ENCODE assay signal across 24 cellular contexts in the genomic region with DNA sequence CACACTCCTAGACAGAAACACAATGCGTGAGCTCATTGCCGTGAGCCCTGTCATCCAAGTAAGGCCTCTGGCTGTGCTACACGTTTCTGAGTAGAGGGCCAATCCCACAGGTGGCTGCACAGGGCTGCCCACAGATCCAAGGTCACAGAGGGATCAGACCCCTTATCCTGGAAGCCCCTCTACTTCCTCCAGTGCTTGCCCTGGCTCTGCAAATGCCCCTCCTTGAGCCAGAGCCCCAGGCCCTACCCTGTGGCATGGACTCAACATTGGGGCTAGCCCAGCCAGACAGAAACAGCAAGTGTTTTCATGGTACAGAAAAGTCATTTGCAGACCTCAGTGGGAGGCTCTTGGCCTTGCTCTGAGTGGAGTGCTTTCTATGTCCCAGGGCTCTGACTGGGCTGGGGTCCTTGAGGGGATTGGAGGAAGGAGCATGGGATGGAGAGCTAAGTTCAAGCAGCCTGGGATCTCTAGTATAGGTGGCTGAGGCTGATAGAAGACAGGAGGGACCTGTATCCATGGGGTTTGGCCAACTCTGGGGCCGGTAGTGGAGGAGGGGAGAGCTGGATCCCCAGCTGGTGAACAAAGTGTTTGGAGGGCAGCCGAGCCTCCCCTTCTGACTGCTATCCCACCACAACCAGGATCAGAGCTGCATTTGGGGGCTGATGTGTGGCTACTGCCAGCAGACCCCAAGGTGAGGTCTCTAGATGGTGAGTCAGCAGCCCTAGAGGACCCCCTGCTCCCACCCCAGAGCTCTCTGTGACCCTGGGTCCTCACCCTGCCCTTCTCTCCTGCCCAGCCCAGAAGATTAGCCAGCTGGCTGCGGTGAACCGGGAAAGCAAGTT. TPM values are rescaled to one million over a fixed set of nuclear protein-coding genes. Genes with fewer than 3 reads are reported as not detected.
DNase-seq lines count a peak whose midpoint lies in the region; TF ChIP-seq lines count a peak whose summit lies in the region.
"Had no signal": no experiment of that assay in that cellular context is flagged by ENCODE, and none has a peak within 500 bp of the region (broad histone marks: within the 10 kb centered on the region; RNA-seq: fewer than 3 reads in every experiment).

No MANE protein-coding gene starts in this region.

- TF ChIP-seq POLR2A in esophagus muscularis mucosa (IDR thresholded peaks at IDR 0.05; ENCODE audit: low read depth) (no peak), transverse colon (IDR thresholded peaks at IDR 0.05) (no peak)

- no peak overlapping the region for H3K4me3 Mint-ChIP-seq in T-helper 2 cell treated with Interferon-gamma antibody and Interleukin-4, amounts not matched to agents 5 μg/mL and 100 μg/mL, for 36 hours
- H3K4me3 Mint-ChIP-seq: activated naive CD8-positive, alpha-beta T cell treated with anti-CD3 and anti-CD28 coated beads, Interleukin-2, amount 10 ng/mL, durations not matched to agents 7 days and 5 days; activated T-helper 17 cell treated with anti-CD3 and anti-CD28 coated beads, Interleukin-2, amount 50 U/mL, for 72 hours; T-helper 17 cell had no signal

- intact Hi-C loops in esophagus muscularis mucosa (cut with DNase I) (no loop called here), posterior vena cava (cut with DNase I) (no loop called here), transverse colon (cut with DNase I; ENCODE audit: low total_unique reads) (no loop called here)

- H3K36me3 ChIP-seq in esophagus muscularis mucosa = peaks cover 0 to 48% (median 41%) of the 10 kb centered on the region in 4 donors
- no peaks in the 10 kb centered on the region for H3K36me3 ChIP-seq in transverse colon
- H3K36me3 ChIP-seq: BE2C, cardiac muscle cell, pancreas, SJCRH30 had no signal

- peak overlapping the region; percentile 26 for H3K27ac Mint-ChIP-seq in T-helper 2 cell treated with Interferon-gamma antibody and Interleukin-4, amounts not matched to agents 5 μg/mL and 100 μg/mL, for 36 hours
- H3K27ac Mint-ChIP-seq: activated naive CD8-positive, alpha-beta T cell treated with anti-CD3 and anti-CD28 coated beads, Interleukin-2, amount 10 ng/mL, durations not matched to agents 7 days and 5 days; activated T-helper 17 cell treated with anti-CD3 and anti-CD28 coated beads, Interleukin-2, amount 50 U/mL, for 72 hours; T-helper 17 cell had no signal

- H3K4me1 Mint-ChIP-seq in T-helper 2 cell treated with Interferon-gamma antibody and Interleukin-4, amounts not matched to agents 5 μg/mL and 100 μg/mL, for 36 hours (ENCODE audit: low read depth) = peaks cover 4% of the 10 kb centered on the region

- TF ChIP-seq EP300 in esophagus muscularis mucosa (IDR thresholded peaks at IDR 0.05) (no peak), transverse colon (IDR thresholded peaks at IDR 0.05; ENCODE audit: low read depth) (no peak)

- no peaks in the 10 kb centered on the region for H3K9me3 Mint-ChIP-seq in T-helper 2 cell treated with Interferon-gamma antibody and Interleukin-4, amounts not matched to agents 5 μg/mL and 100 μg/mL, for 36 hours
- H3K9me3 Mint-ChIP-seq: activated naive CD8-positive, alpha-beta T cell treated with anti-CD3 and anti-CD28 coated beads, Interleukin-2, amount 10 ng/mL, durations not matched to agents 7 days and 5 days; activated T-helper 17 cell treated with anti-CD3 and anti-CD28 coated beads, Interleukin-2, amount 50 U/mL, for 72 hours had no signal

- TF ChIP-seq CTCF in esophagus muscularis mucosa (IDR thresholded peaks at IDR 0.05) (no peak), transverse colon (IDR thresholded peaks at IDR 0.05) (no peak)

- H3K27ac ChIP-seq in esophagus muscularis mucosa (replicated peaks in 1 of 4) (peak overlapping the region; percentile 51 to 68 (median 54)), transverse colon (peak overlapping the region; percentile 25 to 62 (median 58))
- H3K27ac ChIP-seq: 22Rv1, cardiac muscle cell, pancreas, SJCRH30 had no signal

- H3K4me3 ChIP-seq in esophagus muscularis mucosa (no peak overlapping the region), transverse colon (no peak overlapping the region)
- H3K4me3 ChIP-seq: cardiac muscle cell, pancreas, SJCRH30 had no signal

- in situ Hi-C loops in transverse colon (cut with MboI; ENCODE audit: low pct_ligation_motif_present in 1 of 4, low pct_unique_long_range_greater_than_20kb in 1 of 4, low sequenced_read_pairs in 3 of 4) = no loop called here

- H3K27me3 Mint-ChIP-seq in T-helper 2 cell treated with Interferon-gamma antibody and Interleukin-4, amounts not matched to agents 5 μg/mL and 100 μg/mL, for 36 hours (ENCODE audit: low read depth) = no peaks in the 10 kb centered on the region
- H3K27me3 Mint-ChIP-seq: activated naive CD8-positive, alpha-beta T cell treated with anti-CD3 and anti-CD28 coated beads, Interleukin-2, amount 10 ng/mL, durations not matched to agents 7 days and 5 days; activated T-helper 17 cell treated with anti-CD3 and anti-CD28 coated beads, Interleukin-2, amount 50 U/mL, for 72 hours; T-helper 17 cell had no signal

- H3K9me3 ChIP-seq in esophagus muscularis mucosa = no peaks in the 10 kb centered on the region
- no peaks in the 10 kb centered on the region for H3K9me3 ChIP-seq in transverse colon
- H3K9me3 ChIP-seq: BE2C, Caco-2, pancreas, SJCRH30 had no signal

- H3K27me3 ChIP-seq in esophagus muscularis mucosa = no peaks in the 10 kb centered on the region
- H3K27me3 ChIP-seq in transverse colon = no peaks in the 10 kb centered on the region
- H3K27me3 ChIP-seq: BE2C, cardiac muscle cell, pancreas, SJCRH30 had no signal

- WGBS in esophagus muscularis mucosa = 83% methylated on average over 6 of the region's 7 CpGs
- WGBS in transverse colon (ENCODE audit: low coverage in 1 of 2), 2 donors = 82% methylated on average over 7 of the region's 7 CpGs; no CpG with 5 or more reads in 1 of the 2 donors

- peaks cover 42 to 61% (median 54%) of the 10 kb centered on the region in 4 donors for H3K4me1 ChIP-seq in esophagus muscularis mucosa
- peaks cover 2 to 26% (median 10%) of the 10 kb centered on the region in 4 donors for H3K4me1 ChIP-seq in transverse colon
- H3K4me1 ChIP-seq: BE2C, Caco-2 had no signal

- no peak for DNase-seq in T-helper 2 cell treated with Interferon-gamma antibody and Interleukin-4, amounts not matched to agents 5 μg/mL and 100 μg/mL, for 36 hours (ENCODE audit: low spot score)
- DNase-seq in T-helper 2 cell (no peak), esophagus muscularis mucosa (ENCODE audit: extremely low spot score) (no peak), posterior vena cava (ENCODE audit: low spot score) (peak; percentile 64), transverse colon (no peak), NCI-H748 (lab: John Stamatoyannopoulos, UW; ENCODE audit: unreplicated experiment) (no peak), ureter (ENCODE audit: low spot score) (no peak), cerebellar nuclear complex (lab: John Stamatoyannopoulos, UW) (no peak)
- DNase-seq: activated naive CD8-positive, alpha-beta T cell treated with anti-CD3 and anti-CD28 coated beads, Interleukin-2, amount 10 ng/mL, durations not matched to agents 7 days and 5 days; BE2C; Caco-2; EL; NCI-H1436 treated with DMSO at 0.1 percent for 48 hours; NCI-H69; SJCRH30; small intestine; stimulated activated CD4-positive, alpha-beta T cell treated with anti-CD3 and anti-CD28 coated beads, Interleukin-4, amount 100 ng/mL, for 1 hour; T-helper 17 cell had no signal

- H3K36me3 Mint-ChIP-seq in T-helper 2 cell treated with Interferon-gamma antibody and Interleukin-4, amounts not matched to agents 5 μg/mL and 100 μg/mL, for 36 hours (ENCODE audit: low read depth) = peaks cover 9% of the 10 kb centered on the region

RNA-seq across cellular contexts. Expression of gene GOLGA6A, which starts 38.7 kb away (rescaled TPM):
- total RNA-seq in esophagus muscularis mucosa (1 to 10 TPM in 1 of 4 donors, not detected in 3; 1.2 TPM), posterior vena cava (under 1 TPM in 1 of 2 donors, not detected in 1; 0.24 TPM), transverse colon (not detected), ureter (not detected)
- total RNA-seq: Caco-2, glomerular endothelial cell, MCF 10A, pancreas, SJCRH30 had no signal

RNA-seq across cellular contexts. Expression of gene PML, which starts 49.1 kb away (rescaled TPM):
- total RNA-seq in esophagus muscularis mucosa (10 to 100 TPM; 48.0 to 61.6 (median 57.2) TPM), posterior vena cava (10 to 100 TPM; 49.2 to 50.7 TPM), transverse colon (100 to 1,000 TPM in 1 of 4 donors, 10 to 100 TPM in 3; 35.1 to 128 (median 70.0) TPM), ureter (102 TPM)

RNA-seq across cellular contexts. Expression of gene STOML1, which starts 51.6 kb away (rescaled TPM):
- 10 to 100 TPM in 2 of 4 donors, 1 to 10 TPM in 2; 7.9 to 25.4 (median 14.9) TPM for total RNA-seq in esophagus muscularis mucosa
- 10 to 100 TPM; 17.3 to 20.1 TPM for total RNA-seq in posterior vena cava
- 10 to 100 TPM in 1 of 4 donors, 1 to 10 TPM in 2, under 1 TPM in 1; 0.75 to 14.6 (median 4.5) TPM for total RNA-seq in transverse colon
- total RNA-seq in ureter = 15.0 TPM
